ENCODE assay signal across 1 cellular context in genomic region chr21:23806966-23807548, GRCh38.
DNase-seq lines count a peak whose midpoint lies in the region.
"Not testable (repeated sequence)": the region's sequence is repeated elsewhere in the genome, so short reads cannot be mapped to it uniquely, and the experiment has no call there.

No MANE protein-coding gene starts in this region.

- intact Hi-C loops in posterior vena cava (cut with DNase I): not testable (repeated sequence)

- DNase-seq in posterior vena cava (ENCODE audit: low spot score): peak; percentile 61
